ENCODE assay signal across 11 cellular contexts in genomic region chr9:115042781-115043509, GRCh38.
DNase-seq lines count a peak whose midpoint lies in the region; ATAC-seq and TF ChIP-seq lines count a peak whose summit lies in the region.
"Had no signal": no experiment of that assay in that cellular context is flagged by ENCODE, and none has a peak within 500 bp of the region (broad histone marks: within the 10 kb centered on the region; RNA-seq: fewer than 3 reads in every experiment).

No MANE protein-coding gene starts in this region.

- H3K9me3 ChIP-seq in neural progenitor cell (ENCODE audit: low read depth) = no peaks in the 10 kb centered on the region
- H3K9me3 ChIP-seq: upper lobe of left lung had no signal

- DNase-seq in CD1c-positive myeloid dendritic cell (ENCODE audit: extremely low spot score) = peak; percentile 90
- peak; percentile 42 to 74 for DNase-seq in NOMO-1 (lab: John Stamatoyannopoulos, UW; ENCODE audit: unreplicated experiment in 2 of 2)
- DNase-seq in left lobe of liver (ENCODE audit: low spot score) = no peak
- DNase-seq in neural progenitor cell (ENCODE audit: low spot score) = no peak
- DNase-seq in OCI-M2 (lab: John Stamatoyannopoulos, UW; ENCODE audit: unreplicated experiment) = no peak
- DNase-seq in putamen (ENCODE audit: low spot score) = no peak
- no peak for DNase-seq in NCI-H187 (lab: John Stamatoyannopoulos, UW)
- DNase-seq: activated gamma-delta T cell; NK-92 treated with Interleukin-12 subunit alpha and Interleukin-12 subunit beta, amount 100 ng/mL, for 24 hours; upper lobe of left lung had no signal

- H3K27ac ChIP-seq in neural progenitor cell = no peak overlapping the region
- H3K27ac ChIP-seq: upper lobe of left lung had no signal

- no peak overlapping the region for H2AFZ ChIP-seq in neural progenitor cell (replicated peaks)

- no peaks in the 10 kb centered on the region for H3F3A ChIP-seq in neural progenitor cell (ENCODE audit: low read depth)

- no peaks in the 10 kb centered on the region for H3K9me3 Mint-ChIP-seq in neural progenitor cell

- no peak overlapping the region for H3K4me3 Mint-ChIP-seq in neural progenitor cell

- H3K27me3 ChIP-seq in neural progenitor cell = no peaks in the 10 kb centered on the region
- H3K27me3 ChIP-seq: upper lobe of left lung had no signal

- peaks cover 4% of the 10 kb centered on the region for H3K27me3 Mint-ChIP-seq in neural progenitor cell (ENCODE audit: insufficient read depth, low read depth)

- no peaks in the 10 kb centered on the region for H3K36me3 ChIP-seq in neural progenitor cell
- H3K36me3 ChIP-seq: upper lobe of left lung had no signal

- H3K79me2 ChIP-seq in neural progenitor cell (ENCODE audit: low read depth) = no peaks in the 10 kb centered on the region

- peak; percentile 88 for ATAC-seq in GM19372 (IDR thresholded peaks at IDR 0.05; ENCODE audit: low read depth, unreplicated experiment)
- ATAC-seq in left lobe of liver = peak; percentile 44

- H3K27ac Mint-ChIP-seq in neural progenitor cell = no peak overlapping the region

- no peak overlapping the region for H3K9ac ChIP-seq in neural progenitor cell

- TF ChIP-seq CTCF in neural progenitor cell (IDR thresholded peaks at IDR 0.05) = no peak

- H3K4me1 Mint-ChIP-seq in neural progenitor cell = no peaks in the 10 kb centered on the region

- H4K20me1 ChIP-seq in neural progenitor cell (ENCODE audit: low read depth) = no peaks in the 10 kb centered on the region

- no peaks in the 10 kb centered on the region for H3K36me3 Mint-ChIP-seq in neural progenitor cell

- no peak overlapping the region for H3K4me2 ChIP-seq in neural progenitor cell

- H3K4me3 ChIP-seq in neural progenitor cell = no peak overlapping the region
- H3K4me3 ChIP-seq: upper lobe of left lung had no signal

- H3K4me1 ChIP-seq in neural progenitor cell = no peaks in the 10 kb centered on the region
- H3K4me1 ChIP-seq: upper lobe of left lung had no signal

Comparison
In these comparisons a context has a peak if more than half of its experiments do, and no peak if none do; other contexts are left out.
1. DNase-seq: peak in CD1c-positive myeloid dendritic cell (single experiment) and NOMO-1 (2 of 2); none in left lobe of liver (single experiment), neural progenitor cell (single experiment), OCI-M2 (single experiment), putamen (single experiment) and NCI-H187 (0 of 2).